In genomic region chr20:63700199-63701050, GRCh38 we compare ENCODE assay signal across 15 cellular contexts. TPM values are rescaled to one million over a fixed set of nuclear protein-coding genes. Genes with fewer than 3 reads are reported as not detected.
DNase-seq lines count a peak whose midpoint lies in the region; ATAC-seq and TF ChIP-seq lines count a peak whose summit lies in the region.
"Had no signal": no experiment of that assay in that cellular context is flagged by ENCODE, and none has a peak within 500 bp of the region (broad histone marks: within the 10 kb centered on the region; RNA-seq: fewer than 3 reads in every experiment).

No MANE protein-coding gene starts in this region.

- H3K36me3 Mint-ChIP-seq in activated CD4-positive, alpha-beta T cell treated with anti-CD3 and anti-CD28 coated beads, Interleukin-2, amount 10 ng/mL, durations not matched to agents 24 days and 14 days (ENCODE audit: low read depth) = peaks cover 17% of the 10 kb centered on the region

- H3K36me3 ChIP-seq in skeletal muscle satellite cell (ENCODE audit: insufficient read depth, low read length) = peaks cover 37% of the 10 kb centered on the region

- peak; percentile 18 for TF ChIP-seq POLR2A in erythroblast (IDR thresholded peaks at IDR 0.05; ENCODE audit: low read length)

- no peaks in the 10 kb centered on the region for H3K27me3 Mint-ChIP-seq in activated CD4-positive, alpha-beta T cell treated with anti-CD3 and anti-CD28 coated beads, Interleukin-2, amount 10 ng/mL, durations not matched to agents 24 days and 14 days
- H3K27me3 Mint-ChIP-seq: activated naive CD8-positive, alpha-beta T cell had no signal

- H3K4me1 ChIP-seq in skeletal muscle satellite cell (ENCODE audit: control insufficient read depth, insufficient read depth, low read length) = peaks cover 40% of the 10 kb centered on the region

- intact Hi-C loops in activated CD4-positive, alpha-beta T cell treated with anti-CD3 and anti-CD28 coated beads, Interleukin-2, amount 10 ng/mL, durations not matched to agents 24 days and 14 days (cut with micrococcal nuclease) = no loop called here

- H3K27me3 ChIP-seq in skeletal muscle satellite cell (ENCODE audit: control insufficient read depth, insufficient read depth, low read length) = no peaks in the 10 kb centered on the region
- H3K27me3 ChIP-seq: dorsolateral prefrontal cortex, heart left ventricle had no signal

- H3K4me3 Mint-ChIP-seq in activated CD4-positive, alpha-beta T cell treated with anti-CD3 and anti-CD28 coated beads, Interleukin-2, amount 10 ng/mL, durations not matched to agents 24 days and 14 days = no peak overlapping the region
- H3K4me3 Mint-ChIP-seq: activated naive CD8-positive, alpha-beta T cell; GM23338 had no signal

- H3K4me2 ChIP-seq in skeletal muscle satellite cell (ENCODE audit: low read length) = no peak overlapping the region
- H3K4me2 ChIP-seq: GM23338, KMS-11 had no signal

- H3K27ac Mint-ChIP-seq in activated CD4-positive, alpha-beta T cell treated with anti-CD3 and anti-CD28 coated beads, Interleukin-2, amount 10 ng/mL, durations not matched to agents 24 days and 14 days = peak overlapping the region; percentile 41
- H3K27ac Mint-ChIP-seq: activated naive CD8-positive, alpha-beta T cell; GM23338 had no signal

- DNase-seq in activated CD4-positive, alpha-beta T cell treated with anti-CD3 and anti-CD28 coated beads, Interleukin-2, amount 10 ng/mL, durations not matched to agents 24 days and 14 days = no peak
- no peak for DNase-seq in activated CD4-positive, alpha-beta T cell treated with anti-CD3 and anti-CD28 coated beads for 1 hour
- DNase-seq in HuH-7.5 (ENCODE audit: low spot score) (peak; percentile 25), erythroblast (lab: John Stamatoyannopoulos, UW) (no peak), iPS-NIHi7 (ENCODE audit: extremely low spot score) (no peak)
- DNase-seq: midbrain, NCI-H2171 treated with DMSO at 0.1 percent for 48 hours had no signal

- ATAC-seq in GM21723 (IDR thresholded peaks at IDR 0.05; ENCODE audit: unreplicated experiment) = no peak
- ATAC-seq in GM18517 (IDR thresholded peaks at IDR 0.05; ENCODE audit: unreplicated experiment) = no peak
- ATAC-seq: GM23338, heart left ventricle had no signal

- peak overlapping the region; percentile 68 for H3K9ac ChIP-seq in skeletal muscle satellite cell (ENCODE audit: low read depth, low read length)
- H3K9ac ChIP-seq: KMS-11 had no signal

- H3K9me3 Mint-ChIP-seq in activated CD4-positive, alpha-beta T cell treated with anti-CD3 and anti-CD28 coated beads, Interleukin-2, amount 10 ng/mL, durations not matched to agents 24 days and 14 days = no peaks in the 10 kb centered on the region
- H3K9me3 Mint-ChIP-seq: GM23338 had no signal

- H3K4me1 Mint-ChIP-seq in activated CD4-positive, alpha-beta T cell treated with anti-CD3 and anti-CD28 coated beads, Interleukin-2, amount 10 ng/mL, durations not matched to agents 24 days and 14 days = peaks cover 11% of the 10 kb centered on the region

- H3K4me3 ChIP-seq in skeletal muscle satellite cell (ENCODE audit: low read length) = no peak overlapping the region
- H3K4me3 ChIP-seq: GM23338, heart left ventricle had no signal

- H3K9me3 ChIP-seq in skeletal muscle satellite cell (replicated peaks; ENCODE audit: low read length) = no peaks in the 10 kb centered on the region
- H3K9me3 ChIP-seq: heart left ventricle had no signal

RNA-seq across cellular contexts. Expression of gene TNFRSF6B, which starts 4.0 kb away (rescaled TPM):
- not detected in 2 replicates for total RNA-seq in activated CD4-positive, alpha-beta T cell treated with anti-CD3 and anti-CD28 coated beads, Interleukin-2, amount 10 ng/mL, durations not matched to agents 24 days and 14 days
- 0.51 and 4.4 TPM in 2 replicates for total RNA-seq in skeletal muscle satellite cell (2012; rRNA removed)

RNA-seq across cellular contexts. Expression of gene ARFRP1, which starts 7.4 kb away (rescaled TPM):
- 63.4 and 70.4 TPM in 2 replicates for total RNA-seq in activated CD4-positive, alpha-beta T cell treated with anti-CD3 and anti-CD28 coated beads, Interleukin-2, amount 10 ng/mL, durations not matched to agents 24 days and 14 days
- total RNA-seq in skeletal muscle satellite cell (2012; rRNA removed) = 21.2 and 26.1 TPM in 2 replicates

RNA-seq across cellular contexts. Expression of gene ZGPAT, which starts 7.4 kb away (rescaled TPM):
- 37.3 and 38.1 TPM in 2 replicates for total RNA-seq in activated CD4-positive, alpha-beta T cell treated with anti-CD3 and anti-CD28 coated beads, Interleukin-2, amount 10 ng/mL, durations not matched to agents 24 days and 14 days
- 15.3 and 17.2 TPM in 2 replicates for total RNA-seq in skeletal muscle satellite cell (2012; rRNA removed)

RNA-seq across cellular contexts. Expression of gene LIME1, which starts 36.0 kb away (rescaled TPM):
- total RNA-seq in activated CD4-positive, alpha-beta T cell treated with anti-CD3 and anti-CD28 coated beads, Interleukin-2, amount 10 ng/mL, durations not matched to agents 24 days and 14 days = 10.1 and 12.2 TPM in 2 replicates
- 2.6 and 5.6 TPM in 2 replicates for total RNA-seq in skeletal muscle satellite cell (2012; rRNA removed)

RNA-seq across cellular contexts. Expression of gene SLC2A4RG, which starts 39.2 kb away (rescaled TPM):
- total RNA-seq in activated CD4-positive, alpha-beta T cell treated with anti-CD3 and anti-CD28 coated beads, Interleukin-2, amount 10 ng/mL, durations not matched to agents 24 days and 14 days = 41.0 and 43.6 TPM in 2 replicates
- total RNA-seq in skeletal muscle satellite cell (2012; rRNA removed) = 28.9 and 33.4 TPM in 2 replicates
